8 cellular contexts compared by ENCODE assay signal in the genomic region with DNA sequence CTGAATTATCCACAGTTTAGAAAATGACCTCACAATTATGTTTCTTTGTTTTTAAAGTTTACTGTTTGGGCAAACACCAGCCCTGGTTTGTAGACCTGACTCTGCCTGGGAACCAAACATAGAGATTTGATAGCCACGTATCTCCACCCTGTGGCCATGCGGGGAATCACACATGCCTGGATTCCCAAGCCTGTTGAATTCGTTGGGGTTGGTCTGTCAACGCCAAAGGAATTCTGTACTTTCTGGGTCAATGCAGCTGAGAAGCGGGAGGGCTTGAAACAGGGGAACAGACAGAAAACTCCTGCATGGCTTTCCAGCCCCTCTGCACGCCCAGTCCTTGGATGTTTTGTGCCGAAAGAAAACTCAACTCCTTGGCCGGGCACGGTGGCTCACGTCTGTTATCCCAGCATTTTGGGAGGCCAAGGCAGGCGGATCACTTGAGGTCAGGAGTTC. TPM values are rescaled to one million over a fixed set of nuclear protein-coding genes. Genes with fewer than 3 reads are reported as not detected.
DNase-seq lines count a peak whose midpoint lies in the region; ATAC-seq and TF ChIP-seq lines count a peak whose summit lies in the region.

No MANE protein-coding gene starts in this region.

- no peak overlapping the region for H3K27ac ChIP-seq in SJSA1
- no peak overlapping the region for H3K27ac ChIP-seq in gastroesophageal sphincter

- H3K9me3 ChIP-seq in SJSA1 (replicated peaks), result no peaks in the 10 kb centered on the region
- no peaks in the 10 kb centered on the region for H3K9me3 ChIP-seq in gastroesophageal sphincter

- H3K27me3 ChIP-seq in SJSA1 (replicated peaks) (peaks cover 4% of the 10 kb centered on the region; the same call in 1 of the 2 replicates), gastroesophageal sphincter (peaks cover 26% of the 10 kb centered on the region)

- H3K4me1 ChIP-seq in SJSA1 (replicated peaks) (no peaks in the 10 kb centered on the region), gastroesophageal sphincter (no peaks in the 10 kb centered on the region)

- TF ChIP-seq EP300 in gastroesophageal sphincter (IDR thresholded peaks at IDR 0.05), result no peak

- peak; percentile 78 to 86 (median 82) for TF ChIP-seq CTCF in gastroesophageal sphincter (IDR thresholded peaks at IDR 0.05)

- H3K36me3 ChIP-seq in SJSA1, result no peaks in the 10 kb centered on the region
- no peaks in the 10 kb centered on the region for H3K36me3 ChIP-seq in gastroesophageal sphincter

- TF ChIP-seq POLR2A in gastroesophageal sphincter (IDR thresholded peaks at IDR 0.05), result no peak

- no peak overlapping the region for H3K4me3 ChIP-seq in Jurkat, Clone E6-1 (ENCODE audit: low read length)
- H3K4me3 ChIP-seq in SJSA1 (no peak overlapping the region), gastroesophageal sphincter (no peak overlapping the region)

- ATAC-seq in gastroesophageal sphincter (no peak), HG03045 (IDR thresholded peaks at IDR 0.05; ENCODE audit: unreplicated experiment) (no peak)

- WGBS in gastroesophageal sphincter (ENCODE audit: low coverage in 1 of 2), 2 donors, result 37 to 49% methylated on average over 3 to 8 of the region's 11 CpGs

- DNase-seq in ELF-1 (ENCODE audit: low read depth, low spot score), result peak; percentile 84
- peak; percentile 60 for DNase-seq in Jurkat, Clone E6-1 (ENCODE audit: low read depth, low spot score)
- peak; percentile 59 to 73 for DNase-seq in SJSA1 (ENCODE audit: low read depth in 1 of 2, low spot score in 2 of 2)
- peak; percentile 57 for DNase-seq in activated gamma-delta T cell treated with anti-CD3 and anti-CD28 coated beads, Interleukin-2, amount 50 U/mL, for 16 hours (ENCODE audit: low read depth)
- peak; percentile 23 for DNase-seq in occipital lobe (lab: John Stamatoyannopoulos, UW)
- DNase-seq in ureter (ENCODE audit: low spot score), result peak; percentile 75

RNA-seq across cellular contexts. Expression of a gene that starts 27.0 kb away (rescaled TPM):
- not detected for polyA plus RNA-seq in Jurkat, Clone E6-1 (2012; ENCODE audit: insufficient read depth, insufficient read length)
- total RNA-seq in SJSA1 (2014; rRNA removed; shearing (Covaris generic)), result not detected in 2 replicates
- total RNA-seq in gastroesophageal sphincter, result 1 to 10 TPM; 2.0 to 5.8 (median 3.1) TPM
- total RNA-seq in occipital lobe, result 3.3 TPM
- 4.3 TPM for total RNA-seq in ureter

RNA-seq across cellular contexts. Expression of a gene that starts 37.9 kb away (rescaled TPM):
- polyA plus RNA-seq in Jurkat, Clone E6-1 (2012; ENCODE audit: insufficient read depth, insufficient read length), result not detected
- not detected in 2 replicates for total RNA-seq in SJSA1 (2014; rRNA removed; shearing (Covaris generic))
- total RNA-seq in gastroesophageal sphincter (1 to 10 TPM in 1 of 4 donors, under 1 TPM in 1, not detected in 2; 0.67 to 1.0 TPM), occipital lobe (not detected), ureter (0.49 TPM)

RNA-seq across cellular contexts. Expression of a gene that starts 52.5 kb away (rescaled TPM):
- not detected for polyA plus RNA-seq in Jurkat, Clone E6-1 (2012; ENCODE audit: insufficient read depth, insufficient read length)
- not detected in 2 replicates for total RNA-seq in SJSA1 (2014; rRNA removed; shearing (Covaris generic))
- total RNA-seq in gastroesophageal sphincter (1 to 10 TPM in 1 of 4 donors, under 1 TPM in 1, not detected in 2; 0.54 to 2.3 TPM), occipital lobe (0.31 TPM), ureter (0.68 TPM)

Comparison
In these comparisons a context has a peak if more than half of its experiments do, and no peak if none do; other contexts are left out.
1. DNase-seq: peak in every context shown above with its lines; median percentile 84 in ELF-1; 75 in ureter; 66 in SJSA1; 60 in Jurkat, Clone E6-1; 57 in activated gamma-delta T cell treated with anti-CD3 and anti-CD28 coated beads, Interleukin-2, amount 50 U/mL, for 16 hours; 23 in occipital lobe.